In the genomic region with DNA sequence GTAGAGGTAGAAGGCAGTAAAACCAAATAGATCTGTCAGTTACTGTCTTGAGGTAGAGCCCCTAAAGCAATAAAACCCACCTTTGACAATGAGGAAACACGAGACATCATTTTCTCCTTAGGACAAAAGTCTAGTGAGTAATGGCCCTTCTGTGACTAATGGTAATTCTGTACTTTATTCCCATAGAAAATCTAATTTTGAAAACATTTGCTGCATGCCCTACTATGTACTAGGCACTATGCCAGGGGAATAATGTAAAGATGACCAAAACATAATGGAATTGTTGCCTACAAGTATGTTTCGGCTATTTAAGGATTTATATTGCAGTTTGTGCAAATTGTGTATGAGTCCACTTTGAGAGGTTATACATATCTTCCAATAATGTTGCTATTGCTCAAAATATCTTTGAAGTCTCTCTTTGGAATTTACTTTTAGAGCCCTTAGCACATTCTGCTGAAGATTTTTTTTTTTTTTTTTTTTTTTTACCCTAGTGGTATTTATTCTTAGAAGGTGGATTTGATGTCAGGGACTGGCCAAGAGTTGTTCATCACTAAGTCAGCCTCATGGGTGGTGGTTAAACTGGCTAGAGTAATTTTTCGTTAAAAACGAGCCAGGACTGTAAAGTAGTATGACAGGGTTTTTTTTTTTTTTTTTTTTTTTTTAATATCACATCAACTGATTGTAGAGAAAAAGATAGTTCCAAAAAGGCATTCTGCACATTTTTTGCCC, we compare ENCODE assay signal across 21 cellular contexts.
DNase-seq lines count a peak whose midpoint lies in the region; ATAC-seq and TF ChIP-seq lines count a peak whose summit lies in the region.
"Had no signal": no experiment of that assay in that cellular context is flagged by ENCODE, and none has a peak within 500 bp of the region (broad histone marks: within the 10 kb centered on the region; RNA-seq: fewer than 3 reads in every experiment).

No MANE protein-coding gene starts in this region.

- no peak overlapping the region for H3K27ac Mint-ChIP-seq in type B pancreatic cell
- H3K27ac Mint-ChIP-seq: B cell; stimulated activated naive CD8-positive, alpha-beta T cell treated with anti-CD3 and anti-CD28 coated beads, Interleukin-15, Interleukin-2, amounts not matched to agents 100 ng/mL and 50 ng/mL, for 24 hours; T-helper 1 cell treated with Interleukin-12 subunit alpha and Interleukin-12 subunit beta and Interleukin-4 antibody, amounts not matched to agents 30 μg/mL and 1 μg/mL, for 36 hours had no signal

- H3K4me1 ChIP-seq in GM23248 (ENCODE audit: insufficient read depth): peaks cover 82% of the 10 kb centered on the region
- peaks cover 64% of the 10 kb centered on the region for H3K4me1 ChIP-seq in RWPE2 (ENCODE audit: insufficient read depth, poor library complexity, severe bottlenecking)
- peaks cover 10% of the 10 kb centered on the region for H3K4me1 ChIP-seq in prostate gland (replicated peaks)

- intact Hi-C loops in prostate gland (cut with DNase I): loop anchor here (10.0 kb wide), 1 partner anchor 108 kb away; no protein-coding TSS in a partner anchor

- peaks cover 21% of the 10 kb centered on the region; the same call in 1 of the 2 replicates for H3K79me2 ChIP-seq in GM23248 (ENCODE audit: insufficient read depth)

- H4K20me1 ChIP-seq in GM23248 (ENCODE audit: insufficient read depth): no peaks in the 10 kb centered on the region

- H3K36me3 Mint-ChIP-seq in type B pancreatic cell: no peaks in the 10 kb centered on the region

- H3K27me3 ChIP-seq in GM23248 (replicated peaks; ENCODE audit: insufficient read depth) (no peaks in the 10 kb centered on the region), RWPE2 (ENCODE audit: insufficient read depth, poor library complexity, severe bottlenecking) (no peaks in the 10 kb centered on the region), prostate gland (replicated peaks; ENCODE audit: insufficient read depth) (no peaks in the 10 kb centered on the region)
- H3K27me3 ChIP-seq: Peyer's patch had no signal

- in situ Hi-C loops in GM23248 (cut with MboI): no loop called here

- H3K4me3 Mint-ChIP-seq in type B pancreatic cell: no peak overlapping the region
- H3K4me3 Mint-ChIP-seq: B cell; stimulated activated naive CD8-positive, alpha-beta T cell treated with anti-CD3 and anti-CD28 coated beads, Interleukin-15, Interleukin-2, amounts not matched to agents 100 ng/mL and 50 ng/mL, for 24 hours; T-helper 1 cell treated with Interleukin-12 subunit alpha and Interleukin-12 subunit beta and Interleukin-4 antibody, amounts not matched to agents 30 μg/mL and 1 μg/mL, for 36 hours had no signal

- ATAC-seq in RWPE2 (ENCODE audit: low read depth): peak; percentile 37
- ATAC-seq: activated CD4-positive, CD25-positive, alpha-beta regulatory T cell treated with anti-CD3 and anti-CD28 coated beads, Interleukin-2, amount 50 U/mL, for 24 hours; K562; lower lobe of right lung had no signal

- H3F3A ChIP-seq in GM23248 (ENCODE audit: insufficient read depth): peaks cover 75% of the 10 kb centered on the region

- 0 out of 2 replicates have a peak overlapping the region, but pooled peaks have one; percentile 10 for H2AFZ ChIP-seq in GM23248

- no peaks in the 10 kb centered on the region for H3K9me3 ChIP-seq in GM23248 (ENCODE audit: low read depth)
- H3K9me3 ChIP-seq in RWPE2 (ENCODE audit: severe bottlenecking): no peaks in the 10 kb centered on the region
- no peaks in the 10 kb centered on the region for H3K9me3 ChIP-seq in prostate gland
- H3K9me3 ChIP-seq: HAP-1, lower lobe of right lung, Peyer's patch had no signal

- peak overlapping the region; percentile 69; the same call in 1 of the 2 replicates for H3K9ac ChIP-seq in GM23248

- no peaks in the 10 kb centered on the region for H3K9me2 ChIP-seq in GM23248 (ENCODE audit: insufficient read depth)

- TF ChIP-seq CTCF in RWPE2 (IDR thresholded peaks at IDR 0.05; ENCODE audit: poor library complexity, severe bottlenecking) (no peak), epithelial cell of esophagus (IDR thresholded peaks at IDR 0.05; ENCODE audit: insufficient read depth, low read depth, low read length, missing control alignments) (no peak), prostate gland (IDR thresholded peaks at IDR 0.05) (no peak), type B pancreatic cell (conservative IDR thresholded peaks at IDR 0.05) (no peak)

- H3K4me1 Mint-ChIP-seq in type B pancreatic cell (ENCODE audit: unreplicated experiment): peaks cover 28% of the 10 kb centered on the region

- peaks cover 4% of the 10 kb centered on the region for H3K9me3 Mint-ChIP-seq in type B pancreatic cell

- peak overlapping the region; percentile 92 for H3K27ac ChIP-seq in GM23248
- H3K27ac ChIP-seq in RWPE2 (ENCODE audit: poor library complexity, severe bottlenecking): peak overlapping the region; percentile 100
- H3K27ac ChIP-seq in prostate gland: peak overlapping the region; percentile 82 to 87

- no peaks in the 10 kb centered on the region for H3K27me3 Mint-ChIP-seq in type B pancreatic cell
- H3K27me3 Mint-ChIP-seq: B cell; stimulated activated naive CD8-positive, alpha-beta T cell treated with anti-CD3 and anti-CD28 coated beads, Interleukin-15, Interleukin-2, amounts not matched to agents 100 ng/mL and 50 ng/mL, for 24 hours had no signal

- H3K4me2 ChIP-seq in GM23248 (ENCODE audit: unreplicated experiment): peak overlapping the region; percentile 80

- DNase-seq in GM23248 (peak; percentile 67), RWPE2 (ENCODE audit: low spot score) (no peak), epithelial cell of esophagus (ENCODE audit: low read depth) (peak; percentile 58), prostate gland (ENCODE audit: low spot score) (no peak), type B pancreatic cell (ENCODE audit: extremely low spot score, unreplicated experiment) (no peak), NCI-H2029 treated with DMSO at 0.1 percent for 48 hours (lab: John Stamatoyannopoulos, UW) (no peak)
- no peak for DNase-seq in stimulated activated CD4-positive, alpha-beta T cell treated with anti-CD3 and anti-CD28 coated beads, Interleukin-1b, Interleukin-23, amount 100 ng/mL, for 48 hours
- no peak for DNase-seq in effector CD8-positive, alpha-beta T cell (lab: John Stamatoyannopoulos, UW)
- DNase-seq: activated CD8-positive, alpha-beta memory T cell treated with anti-CD3 and anti-CD28 coated beads, Interleukin-2, amount 50 U/mL, for 4 hours; activated naive CD4-positive, alpha-beta T cell treated with anti-CD3 and anti-CD28 coated beads, Interleukin-2, amount 50 U/mL, for 16 hours; DMS153; lower lobe of right lung; NCI-H524 treated with DMSO at 0.1 percent for 48 hours; Peyer's patch had no signal

- WGBS in GM23248 (ENCODE audit: low coverage in 1 of 2, low lambda C conversion rate in 2 of 2, missing lambda C conversion rate in 2 of 2), 2 experiments: 1 to 3% methylated on average over 4 of the region's 4 CpGs
- 74% methylated on average over 4 of the region's 4 CpGs for WGBS in prostate gland

- no peaks in the 10 kb centered on the region for H3K36me3 ChIP-seq in GM23248 (ENCODE audit: low read depth)
- no peaks in the 10 kb centered on the region for H3K36me3 ChIP-seq in RWPE2 (ENCODE audit: low read depth)
- no peaks in the 10 kb centered on the region for H3K36me3 ChIP-seq in prostate gland
- H3K36me3 ChIP-seq: HAP-1, lower lobe of right lung, Peyer's patch had no signal

- TF ChIP-seq POLR2A in prostate gland (IDR thresholded peaks at IDR 0.05): no peak

- no peak overlapping the region for H3K4me3 ChIP-seq in GM23248
- H3K4me3 ChIP-seq in RWPE2 (ENCODE audit: severe bottlenecking): no peak overlapping the region
- no peak overlapping the region for H3K4me3 ChIP-seq in epithelial cell of esophagus (ENCODE audit: low read length)
- H3K4me3 ChIP-seq in prostate gland: no peak overlapping the region
- H3K4me3 ChIP-seq: HAP-1, K562, lower lobe of right lung, Peyer's patch, skin epidermis had no signal

Comparison
In these comparisons a context has a peak if more than half of its experiments do, and no peak if none do; other contexts are left out.
1. DNase-seq: peak in GM23248 (single experiment) and epithelial cell of esophagus (single experiment); none in RWPE2 (single experiment), prostate gland (single experiment), stimulated activated CD4-positive, alpha-beta T cell treated with anti-CD3 and anti-CD28 coated beads, Interleukin-1b, Interleukin-23, amount 100 ng/mL, for 48 hours (single experiment), effector CD8-positive, alpha-beta T cell (single experiment), type B pancreatic cell (single experiment) and NCI-H2029 treated with DMSO at 0.1 percent for 48 hours (single experiment).
2. Peak in every context shown above with its lines, with median percentiles within 50 percentile points of each other: H3K27ac ChIP-seq.